1 cellular context compared by ENCODE assay signal in genomic region chr13:26011208-26011573, GRCh38.
TF ChIP-seq lines count a peak whose summit lies in the region.

No MANE protein-coding gene starts in this region.

TF ChIP-seq in H1, 55 proteins besides CTCF, POLR2A, EP300 and RAD21 (continued from another document):
- TF ChIP-seq HDAC2 (IDR thresholded peaks at IDR 0.05; ENCODE audit: borderline replicate concordance in 1 of 2, low read depth in 2 of 2, low read length in 2 of 2), result no peak
